In genomic region chr3:50171540-50172301, GRCh38 we compare ENCODE assay signal across 1 cellular context.
TF ChIP-seq lines count a peak whose summit lies in the region.

No MANE protein-coding gene starts in this region.

TF ChIP-seq in H1, 55 proteins besides CTCF, POLR2A, EP300 and RAD21:
- TF ChIP-seq CHD1 (IDR thresholded peaks at IDR 0.05; ENCODE audit: low read depth, low read length) = no peak
TF ChIP-seq in H1: peak in this region for 0.
